20 cellular contexts compared by ENCODE assay signal in the genomic region with DNA sequence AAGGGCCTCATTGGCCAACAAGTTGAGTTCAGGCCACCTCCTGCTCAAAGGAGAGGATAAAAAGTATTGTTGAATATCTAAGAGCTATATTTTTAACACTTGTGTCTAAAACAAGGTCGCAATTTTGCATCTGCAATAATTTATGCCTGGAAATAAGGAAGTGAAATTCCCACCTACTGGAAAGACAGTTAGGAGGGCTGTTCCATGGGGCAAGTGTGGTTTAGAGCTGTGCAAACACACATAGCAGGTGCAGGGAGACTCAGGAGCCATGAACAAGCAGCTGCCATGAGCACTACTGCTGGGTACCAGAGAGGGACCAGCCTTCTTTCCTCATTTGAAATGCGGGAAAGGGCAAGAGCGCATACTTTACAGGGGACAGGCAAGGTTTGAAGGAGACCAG. TPM values are rescaled to one million over a fixed set of nuclear protein-coding genes. Genes with fewer than 3 reads are reported as not detected.
DNase-seq lines count a peak whose midpoint lies in the region; ATAC-seq lines count a peak whose summit lies in the region.
"Had no signal": no experiment of that assay in that cellular context is flagged by ENCODE, and none has a peak within 500 bp of the region (broad histone marks: within the 10 kb centered on the region; RNA-seq: fewer than 3 reads in every experiment).

No MANE protein-coding gene starts in this region.

- peaks cover 9% of the 10 kb centered on the region for H3K9me3 ChIP-seq in KOPT-K1 (ENCODE audit: insufficient read depth, low read length, poor library complexity, severe bottlenecking)
- H3K9me3 ChIP-seq: Caco-2, right atrium auricular region had no signal

- H3K36me3 ChIP-seq in KOPT-K1 (ENCODE audit: insufficient read depth, low read length): no peaks in the 10 kb centered on the region
- H3K36me3 ChIP-seq: right atrium auricular region had no signal

- peak overlapping the region; percentile 98 to 100 for H3K27ac Mint-ChIP-seq in T-cell
- H3K27ac Mint-ChIP-seq in naive B cell: peak overlapping the region; percentile 44 to 93 (median 86)
- H3K27ac Mint-ChIP-seq: HFFc6 had no signal

- no peak for ATAC-seq in T-cell (replicated peaks in 1 of 4)
- no peak for ATAC-seq in naive B cell (ENCODE audit: low read depth in 2 of 2)
- ATAC-seq: esophagus mucosa had no signal

- CTCF ChIA-PET in T-cell (lab: Charles Lee): interaction anchor here in 1 of 2 donors (0.6 kb wide), 1 partner anchor 41 kb away, joined by 3 read pairs; no protein-coding TSS in a partner anchor

- in situ Hi-C loops in G401 (cut with HindIII; ENCODE audit: low sequenced_read_pairs): no loop called here

- peaks cover 0 to 4% (median 0%) of the 10 kb centered on the region in 3 donors for H3K9me3 Mint-ChIP-seq in T-cell
- H3K9me3 Mint-ChIP-seq in naive B cell: peaks cover 0 to 6% (median 5%) of the 10 kb centered on the region in 7 donors

- peak overlapping the region; percentile 98 for H3K27ac ChIP-seq in KOPT-K1 (ENCODE audit: low read depth, low read length, poor library complexity, severe bottlenecking)
- H3K27ac ChIP-seq: 22Rv1, coronary artery, right atrium auricular region, RWPE1 had no signal

- peak overlapping the region in 1 of 3 donors; percentile 87 for H3K4me3 Mint-ChIP-seq in T-cell
- H3K4me3 Mint-ChIP-seq in naive B cell: peak overlapping the region in 7 of 8 donors; percentile 15 to 93 (median 78)
- H3K4me3 Mint-ChIP-seq: HFFc6 had no signal

- H3K27me3 Mint-ChIP-seq in T-cell (no peaks in the 10 kb centered on the region), naive B cell (no peaks in the 10 kb centered on the region)

- H3K4me1 Mint-ChIP-seq in T-cell (peaks cover 93 to 98% (median 95%) of the 10 kb centered on the region in 3 donors), naive B cell (peaks cover 75 to 96% (median 85%) of the 10 kb centered on the region in 3 donors)

- DNase-seq in DMS153 (lab: John Stamatoyannopoulos, UW) (peak; percentile 57), DMS153 treated with DMSO at 0.1 percent for 48 hours (lab: John Stamatoyannopoulos, UW; ENCODE audit: unreplicated experiment) (no peak), T-cell (no peak), naive B cell (no peak), G401 (ENCODE audit: low spot score) (no peak), NCI-H1105 (lab: John Stamatoyannopoulos, UW) (no peak), NCI-H146 (lab: John Stamatoyannopoulos, UW) (no peak)
- DNase-seq: anterior cingulate cortex, Caco-2, HFFc6, hippocampal formation, NCI-H1092 treated with DMSO at 0.1 percent for 48 hours, NCI-H226 had no signal

- POLR2A ChIA-PET in T-cell (lab: Charles Lee): interaction anchor here in 1 of 2 donors (1.3 kb wide), 1 partner anchor 19 kb away, joined by 3 read pairs; no protein-coding TSS in a partner anchor

- H3K36me3 Mint-ChIP-seq in T-cell (no peaks in the 10 kb centered on the region), naive B cell (peaks cover 5 to 6% of the 10 kb centered on the region in 2 donors)

RNA-seq across cellular contexts. Expression of gene IKZF1, which starts 35.5 kb away (rescaled TPM):
- total RNA-seq in T-cell: 100 to 1,000 TPM; 429 to 525 (median 494) TPM
- 100 to 1,000 TPM; 127 to 347 (median 205) TPM for polyA plus RNA-seq in naive B cell (ENCODE audit: low read depth in 6 of 6)
- total RNA-seq in G401 (2014; rRNA removed; shearing (Covaris generic)): not detected in 2 replicates
- total RNA-seq: Caco-2, HFFc6, HT1080 had no signal

Comparison
In these comparisons a context has a peak if more than half of its experiments do, and no peak if none do; other contexts are left out.
1. RNA of gene IKZF1, which starts 35.5 kb away (total RNA-seq): 429 to 525 TPM in T-cell; not detected in G401; every median in the first group is over 100 times any median in the second.